Comparison of ENCODE assay signal across 1 cellular context in the genomic region with DNA sequence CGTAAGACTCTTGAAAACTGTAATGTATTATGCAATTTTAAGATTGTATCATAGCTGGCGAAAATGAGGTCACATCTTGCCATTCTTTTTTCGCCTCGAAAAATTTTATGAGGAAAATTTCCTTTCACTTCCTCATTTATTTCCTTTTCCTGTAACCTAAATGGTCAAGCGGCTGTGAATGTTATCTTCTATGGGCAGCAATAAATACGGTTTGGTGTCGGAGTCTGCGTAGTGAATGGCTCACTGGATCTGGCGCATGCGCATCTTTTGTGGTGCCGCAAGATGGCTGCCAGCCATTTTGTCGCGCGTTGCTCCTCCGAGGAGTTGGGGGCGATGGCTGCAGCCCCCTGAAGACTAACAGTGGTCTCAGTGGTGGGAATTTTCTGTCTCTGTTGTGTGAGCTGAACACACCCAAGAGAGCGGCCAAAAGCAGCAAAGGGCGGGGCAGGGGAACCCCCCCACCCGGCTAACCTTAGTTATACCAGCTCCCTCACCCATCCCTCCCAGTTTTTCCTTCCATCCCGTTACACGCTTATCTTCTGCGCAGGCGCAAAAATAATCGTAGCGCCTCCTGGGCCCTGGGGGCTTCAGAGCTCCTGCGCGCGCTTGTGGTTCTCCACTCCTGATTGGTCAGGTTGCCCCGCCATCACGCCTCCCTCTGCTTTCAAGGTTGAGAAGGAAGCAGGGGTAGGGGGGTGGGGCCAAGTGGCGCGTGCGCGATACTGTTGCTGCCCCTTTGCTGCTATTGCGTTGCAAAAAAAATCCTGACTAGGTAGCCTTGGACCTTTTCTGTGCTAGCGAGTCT.
TF ChIP-seq lines count a peak whose summit lies in the region.

A gene (plus strand): TSS at position 722 of the 805 bp plus-strand sequence. CDS start 568 bp downstream, outside the sequence.

TF ChIP-seq in HepG2, 621 proteins besides CTCF, POLR2A, EP300 and RAD21 (continued from another document and continues in another):
- no peak for TF ChIP-seq ZNF460 (CRISPR knock-in tag; IDR thresholded peaks at IDR 0.05; ENCODE audit: borderline replicate concordance)
- no peak for TF ChIP-seq XBP1 (CRISPR knock-in tag; IDR thresholded peaks at IDR 0.05)
- no peak for TF ChIP-seq MBNL3 (CRISPR knock-in tag; conservative IDR thresholded peaks at IDR 0.05)
- no peak for TF ChIP-seq PHB2 (IDR thresholded peaks at IDR 0.05; ENCODE audit: partially characterized antibody)
- TF ChIP-seq XRCC5 (optimal IDR thresholded peaks at IDR 0.05; ENCODE audit: low read length), result peak; percentile 50
- TF ChIP-seq, protein P1, sequence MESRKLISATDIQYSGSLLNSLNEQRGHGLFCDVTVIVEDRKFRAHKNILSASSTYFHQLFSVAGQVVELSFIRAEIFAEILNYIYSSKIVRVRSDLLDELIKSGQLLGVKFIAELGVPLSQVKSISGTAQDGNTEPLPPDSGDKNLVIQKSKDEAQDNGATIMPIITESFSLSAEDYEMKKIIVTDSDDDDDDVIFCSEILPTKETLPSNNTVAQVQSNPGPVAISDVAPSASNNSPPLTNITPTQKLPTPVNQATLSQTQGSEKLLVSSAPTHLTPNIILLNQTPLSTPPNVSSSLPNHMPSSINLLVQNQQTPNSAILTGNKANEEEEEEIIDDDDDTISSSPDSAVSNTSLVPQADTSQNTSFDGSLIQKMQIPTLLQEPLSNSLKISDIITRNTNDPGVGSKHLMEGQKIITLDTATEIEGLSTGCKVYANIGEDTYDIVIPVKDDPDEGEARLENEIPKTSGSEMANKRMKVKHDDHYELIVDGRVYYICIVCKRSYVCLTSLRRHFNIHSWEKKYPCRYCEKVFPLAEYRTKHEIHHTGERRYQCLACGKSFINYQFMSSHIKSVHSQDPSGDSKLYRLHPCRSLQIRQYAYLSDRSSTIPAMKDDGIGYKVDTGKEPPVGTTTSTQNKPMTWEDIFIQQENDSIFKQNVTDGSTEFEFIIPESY (CRISPR knock-in tag; IDR thresholded peaks at IDR 0.05), result no peak
- peak; percentile 96 for TF ChIP-seq YY1 (IDR thresholded peaks at IDR 0.05; ENCODE audit: insufficient read depth, insufficient replicate concordance, low read depth, low read length)
- TF ChIP-seq RBM39 (IDR thresholded peaks at IDR 0.05; ENCODE audit: low read depth, low read length, poor library complexity, severe bottlenecking), result no peak
- TF ChIP-seq ZNF616 (CRISPR knock-in tag; IDR thresholded peaks at IDR 0.05; ENCODE audit: low read depth), result no peak
- TF ChIP-seq, protein P2, sequence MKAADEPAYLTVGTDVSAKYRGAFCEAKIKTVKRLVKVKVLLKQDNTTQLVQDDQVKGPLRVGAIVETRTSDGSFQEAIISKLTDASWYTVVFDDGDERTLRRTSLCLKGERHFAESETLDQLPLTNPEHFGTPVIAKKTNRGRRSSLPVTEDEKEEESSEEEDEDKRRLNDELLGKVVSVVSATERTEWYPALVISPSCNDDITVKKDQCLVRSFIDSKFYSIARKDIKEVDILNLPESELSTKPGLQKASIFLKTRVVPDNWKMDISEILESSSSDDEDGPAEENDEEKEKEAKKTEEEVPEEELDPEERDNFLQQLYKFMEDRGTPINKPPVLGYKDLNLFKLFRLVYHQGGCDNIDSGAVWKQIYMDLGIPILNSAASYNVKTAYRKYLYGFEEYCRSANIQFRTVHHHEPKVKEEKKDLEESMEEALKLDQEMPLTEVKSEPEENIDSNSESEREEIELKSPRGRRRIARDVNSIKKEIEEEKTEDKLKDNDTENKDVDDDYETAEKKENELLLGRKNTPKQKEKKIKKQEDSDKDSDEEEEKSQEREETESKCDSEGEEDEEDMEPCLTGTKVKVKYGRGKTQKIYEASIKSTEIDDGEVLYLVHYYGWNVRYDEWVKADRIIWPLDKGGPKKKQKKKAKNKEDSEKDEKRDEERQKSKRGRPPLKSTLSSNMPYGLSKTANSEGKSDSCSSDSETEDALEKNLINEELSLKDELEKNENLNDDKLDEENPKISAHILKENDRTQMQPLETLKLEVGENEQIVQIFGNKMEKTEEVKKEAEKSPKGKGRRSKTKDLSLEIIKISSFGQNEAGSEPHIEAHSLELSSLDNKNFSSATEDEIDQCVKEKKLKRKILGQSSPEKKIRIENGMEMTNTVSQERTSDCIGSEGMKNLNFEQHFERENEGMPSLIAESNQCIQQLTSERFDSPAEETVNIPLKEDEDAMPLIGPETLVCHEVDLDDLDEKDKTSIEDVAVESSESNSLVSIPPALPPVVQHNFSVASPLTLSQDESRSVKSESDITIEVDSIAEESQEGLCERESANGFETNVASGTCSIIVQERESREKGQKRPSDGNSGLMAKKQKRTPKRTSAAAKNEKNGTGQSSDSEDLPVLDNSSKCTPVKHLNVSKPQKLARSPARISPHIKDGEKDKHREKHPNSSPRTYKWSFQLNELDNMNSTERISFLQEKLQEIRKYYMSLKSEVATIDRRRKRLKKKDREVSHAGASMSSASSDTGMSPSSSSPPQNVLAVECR (CRISPR knock-in tag; IDR thresholded peaks at IDR 0.05; ENCODE audit: borderline replicate concordance), result peak; percentile 35; the same call in 1 of the 2 replicates
- TF ChIP-seq ZNF570 (CRISPR knock-in tag; IDR thresholded peaks at IDR 0.05; ENCODE audit: borderline replicate concordance), result no peak
- TF ChIP-seq RFX3 (CRISPR knock-in tag; IDR thresholded peaks at IDR 0.05), result no peak
- TF ChIP-seq, protein P3, sequence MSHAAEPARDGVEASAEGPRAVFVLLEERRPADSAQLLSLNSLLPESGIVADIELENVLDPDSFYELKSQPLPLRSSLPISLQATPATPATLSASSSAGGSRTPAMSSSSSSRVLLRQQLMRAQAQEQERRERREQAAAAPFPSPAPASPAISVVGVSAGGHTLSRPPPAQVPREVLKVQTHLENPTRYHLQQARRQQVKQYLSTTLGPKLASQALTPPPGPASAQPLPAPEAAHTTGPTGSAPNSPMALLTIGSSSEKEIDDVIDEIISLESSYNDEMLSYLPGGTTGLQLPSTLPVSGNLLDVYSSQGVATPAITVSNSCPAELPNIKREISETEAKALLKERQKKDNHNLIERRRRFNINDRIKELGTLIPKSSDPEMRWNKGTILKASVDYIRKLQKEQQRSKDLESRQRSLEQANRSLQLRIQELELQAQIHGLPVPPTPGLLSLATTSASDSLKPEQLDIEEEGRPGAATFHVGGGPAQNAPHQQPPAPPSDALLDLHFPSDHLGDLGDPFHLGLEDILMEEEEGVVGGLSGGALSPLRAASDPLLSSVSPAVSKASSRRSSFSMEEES (CRISPR knock-in tag; IDR thresholded peaks at IDR 0.05), result no peak; the same call in 1 of the 2 replicates
- 0 out of 2 replicates have a peak, but pooled peaks have one; percentile 62 for TF ChIP-seq EED (CRISPR knock-in tag; IDR thresholded peaks at IDR 0.05)
- TF ChIP-seq ZSCAN9 (CRISPR knock-in tag; IDR thresholded peaks at IDR 0.05; ENCODE audit: borderline replicate concordance), result 0 out of 2 replicates have a peak, but pooled peaks have one; percentile 26
- no peak for TF ChIP-seq MLLT10 (CRISPR knock-in tag; IDR thresholded peaks at IDR 0.05)
- TF ChIP-seq HMG20A (CRISPR knock-in tag; IDR thresholded peaks at IDR 0.05; ENCODE audit: borderline replicate concordance), result no peak
- no peak for TF ChIP-seq ZKSCAN8 (CRISPR knock-in tag; IDR thresholded peaks at IDR 0.05; ENCODE audit: borderline replicate concordance)
- TF ChIP-seq KLF6 (CRISPR knock-in tag; IDR thresholded peaks at IDR 0.05), result no peak
- TF ChIP-seq JDP2 (CRISPR knock-in tag; IDR thresholded peaks at IDR 0.05; ENCODE audit: borderline replicate concordance), result no peak
- TF ChIP-seq NFKBIZ (CRISPR knock-in tag; IDR thresholded peaks at IDR 0.05), result no peak
- TF ChIP-seq, protein P4, sequence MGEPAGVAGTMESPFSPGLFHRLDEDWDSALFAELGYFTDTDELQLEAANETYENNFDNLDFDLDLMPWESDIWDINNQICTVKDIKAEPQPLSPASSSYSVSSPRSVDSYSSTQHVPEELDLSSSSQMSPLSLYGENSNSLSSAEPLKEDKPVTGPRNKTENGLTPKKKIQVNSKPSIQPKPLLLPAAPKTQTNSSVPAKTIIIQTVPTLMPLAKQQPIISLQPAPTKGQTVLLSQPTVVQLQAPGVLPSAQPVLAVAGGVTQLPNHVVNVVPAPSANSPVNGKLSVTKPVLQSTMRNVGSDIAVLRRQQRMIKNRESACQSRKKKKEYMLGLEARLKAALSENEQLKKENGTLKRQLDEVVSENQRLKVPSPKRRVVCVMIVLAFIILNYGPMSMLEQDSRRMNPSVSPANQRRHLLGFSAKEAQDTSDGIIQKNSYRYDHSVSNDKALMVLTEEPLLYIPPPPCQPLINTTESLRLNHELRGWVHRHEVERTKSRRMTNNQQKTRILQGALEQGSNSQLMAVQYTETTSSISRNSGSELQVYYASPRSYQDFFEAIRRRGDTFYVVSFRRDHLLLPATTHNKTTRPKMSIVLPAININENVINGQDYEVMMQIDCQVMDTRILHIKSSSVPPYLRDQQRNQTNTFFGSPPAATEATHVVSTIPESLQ (CRISPR knock-in tag; conservative IDR thresholded peaks at IDR 0.05), result no peak
- TF ChIP-seq ZFP82 (CRISPR knock-in tag; IDR thresholded peaks at IDR 0.05; ENCODE audit: borderline replicate concordance), result no peak
- no peak for TF ChIP-seq ZBTB1 (CRISPR knock-in tag; IDR thresholded peaks at IDR 0.05; ENCODE audit: borderline replicate concordance)
- TF ChIP-seq CHCHD3 (CRISPR knock-in tag; IDR thresholded peaks at IDR 0.05), result no peak
- TF ChIP-seq MZF1 (CRISPR knock-in tag; IDR thresholded peaks at IDR 0.05; ENCODE audit: borderline replicate concordance), result 0 out of 2 replicates have a peak, but pooled peaks have one; percentile 44
- TF ChIP-seq THAP11 (CRISPR knock-in tag; IDR thresholded peaks at IDR 0.05), result peak; percentile 61; the same call in 1 of the 2 replicates
- TF ChIP-seq, protein P5, sequence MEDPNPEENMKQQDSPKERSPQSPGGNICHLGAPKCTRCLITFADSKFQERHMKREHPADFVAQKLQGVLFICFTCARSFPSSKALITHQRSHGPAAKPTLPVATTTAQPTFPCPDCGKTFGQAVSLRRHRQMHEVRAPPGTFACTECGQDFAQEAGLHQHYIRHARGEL (CRISPR knock-in tag; IDR thresholded peaks at IDR 0.05), result no peak
- TF ChIP-seq, protein P6, sequence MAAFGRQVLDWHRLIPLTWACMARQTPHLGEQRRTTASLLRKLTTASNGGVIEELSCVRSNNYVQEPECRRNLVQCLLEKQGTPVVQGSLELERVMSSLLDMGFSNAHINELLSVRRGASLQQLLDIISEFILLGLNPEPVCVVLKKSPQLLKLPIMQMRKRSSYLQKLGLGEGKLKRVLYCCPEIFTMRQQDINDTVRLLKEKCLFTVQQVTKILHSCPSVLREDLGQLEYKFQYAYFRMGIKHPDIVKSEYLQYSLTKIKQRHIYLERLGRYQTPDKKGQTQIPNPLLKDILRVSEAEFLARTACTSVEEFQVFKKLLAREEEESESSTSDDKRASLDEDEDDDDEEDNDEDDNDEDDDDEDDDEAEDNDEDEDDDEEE (CRISPR knock-in tag; IDR thresholded peaks at IDR 0.05), result no peak
- TF ChIP-seq, protein P7, sequence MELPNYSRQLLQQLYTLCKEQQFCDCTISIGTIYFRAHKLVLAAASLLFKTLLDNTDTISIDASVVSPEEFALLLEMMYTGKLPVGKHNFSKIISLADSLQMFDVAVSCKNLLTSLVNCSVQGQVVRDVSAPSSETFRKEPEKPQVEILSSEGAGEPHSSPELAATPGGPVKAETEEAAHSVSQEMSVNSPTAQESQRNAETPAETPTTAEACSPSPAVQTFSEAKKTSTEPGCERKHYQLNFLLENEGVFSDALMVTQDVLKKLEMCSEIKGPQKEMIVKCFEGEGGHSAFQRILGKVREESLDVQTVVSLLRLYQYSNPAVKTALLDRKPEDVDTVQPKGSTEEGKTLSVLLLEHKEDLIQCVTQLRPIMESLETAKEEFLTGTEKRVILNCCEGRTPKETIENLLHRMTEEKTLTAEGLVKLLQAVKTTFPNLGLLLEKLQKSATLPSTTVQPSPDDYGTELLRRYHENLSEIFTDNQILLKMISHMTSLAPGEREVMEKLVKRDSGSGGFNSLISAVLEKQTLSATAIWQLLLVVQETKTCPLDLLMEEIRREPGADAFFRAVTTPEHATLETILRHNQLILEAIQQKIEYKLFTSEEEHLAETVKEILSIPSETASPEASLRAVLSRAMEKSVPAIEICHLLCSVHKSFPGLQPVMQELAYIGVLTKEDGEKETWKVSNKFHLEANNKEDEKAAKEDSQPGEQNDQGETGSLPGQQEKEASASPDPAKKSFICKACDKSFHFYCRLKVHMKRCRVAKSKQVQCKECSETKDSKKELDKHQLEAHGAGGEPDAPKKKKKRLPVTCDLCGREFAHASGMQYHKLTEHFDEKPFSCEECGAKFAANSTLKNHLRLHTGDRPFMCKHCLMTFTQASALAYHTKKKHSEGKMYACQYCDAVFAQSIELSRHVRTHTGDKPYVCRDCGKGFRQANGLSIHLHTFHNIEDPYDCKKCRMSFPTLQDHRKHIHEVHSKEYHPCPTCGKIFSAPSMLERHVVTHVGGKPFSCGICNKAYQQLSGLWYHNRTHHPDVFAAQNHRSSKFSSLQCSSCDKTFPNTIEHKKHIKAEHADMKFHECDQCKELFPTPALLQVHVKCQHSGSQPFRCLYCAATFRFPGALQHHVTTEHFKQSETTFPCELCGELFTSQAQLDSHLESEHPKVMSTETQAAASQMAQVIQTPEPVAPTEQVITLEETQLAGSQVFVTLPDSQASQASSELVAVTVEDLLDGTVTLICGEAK (IDR thresholded peaks at IDR 0.05), result no peak
- TF ChIP-seq, protein P7 (CRISPR knock-in tag; IDR thresholded peaks at IDR 0.05), result no peak; the same call in 1 of the 2 replicates
